In genomic region chr2:176997792-176998169, GRCh38 we compare ENCODE assay signal across 11 cellular contexts.
DNase-seq lines count a peak whose midpoint lies in the region; ATAC-seq, FAIRE-seq and TF ChIP-seq lines count a peak whose summit lies in the region.
"Had no signal": no experiment of that assay in that cellular context is flagged by ENCODE, and none has a peak within 500 bp of the region (broad histone marks: within the 10 kb centered on the region; RNA-seq: fewer than 3 reads in every experiment).

No MANE protein-coding gene starts in this region.

- no peaks in the 10 kb centered on the region for H3K79me2 ChIP-seq in HCT116 (ENCODE audit: insufficient read depth, low read length)

- no peak for FAIRE-seq in HTR-8/SVneo (lab: Jason Lieb, UNC)

- peaks cover 30% of the 10 kb centered on the region for H3K4me1 Mint-ChIP-seq in activated CD4-positive, alpha-beta T cell treated with anti-CD3 and anti-CD28 coated beads for 36 hours
- peaks cover 8 to 12% of the 10 kb centered on the region in 2 donors for H3K4me1 Mint-ChIP-seq in stimulated activated naive B cell treated with anti-CD40 and anti-IgM and Interleukin-4, amounts not matched to agents 10 μg/mL and 1 μg/mL and 100 μg/mL, for 72 hours

- H3K4me3 ChIP-seq in HCT116 (replicated peaks in 1 of 2; ENCODE audit: low read depth in 1 of 2, low read length in 2 of 2) (no peak overlapping the region), thyroid gland (replicated peaks in 1 of 3) (no peak overlapping the region), aorta (ENCODE audit: low read length in 2 of 2) (no peak overlapping the region)
- H3K4me3 ChIP-seq: left lung had no signal

- no peak overlapping the region for H3K27ac ChIP-seq in HCT116 (ENCODE audit: low read depth, low read length)
- peak overlapping the region in 1 of 3 donors; percentile 15 for H3K27ac ChIP-seq in thyroid gland
- no peak overlapping the region for H3K27ac ChIP-seq in aorta (ENCODE audit: low read depth in 1 of 2, low read length in 2 of 2)
- H3K27ac ChIP-seq: left lung had no signal

- H3K27ac Mint-ChIP-seq in activated CD4-positive, alpha-beta T cell treated with anti-CD3 and anti-CD28 coated beads for 36 hours, result no peak overlapping the region
- peak overlapping the region; percentile 4 for H3K27ac Mint-ChIP-seq in stimulated activated naive B cell treated with anti-CD40 and anti-IgM and Interleukin-4, amounts not matched to agents 10 μg/mL and 1 μg/mL and 100 μg/mL, for 72 hours

- H3K9me2 ChIP-seq in HCT116 (ENCODE audit: insufficient read depth), result no peaks in the 10 kb centered on the region

- no peak for TF ChIP-seq RAD21 in HCT116 (IDR thresholded peaks at IDR 0.05; ENCODE audit: low read depth)

- TF ChIP-seq CTCF in HCT116 (IDR thresholded peaks at IDR 0.05 in 2 of 3, conservative IDR thresholded peaks at IDR 0.05 in 1 of 3; ENCODE audit: borderline replicate concordance in 1 of 3, insufficient read depth in 1 of 3, low read depth in 2 of 3, low read length in 2 of 3) (no peak), thyroid gland (IDR thresholded peaks at IDR 0.05) (no peak)

- WGBS in thyroid gland, 2 donors, result 45 to 58% methylated on average over 1 of the region's 1 CpG
- 81 to 88% methylated on average over 1 of the region's 1 CpG for WGBS in aorta, 2 donors

- peak overlapping the region; percentile 2 for H2AFZ ChIP-seq in HCT116 (ENCODE audit: low read depth, low read length, poor library complexity, severe bottlenecking)

- no peaks in the 10 kb centered on the region for H3K9me3 Mint-ChIP-seq in activated CD4-positive, alpha-beta T cell treated with anti-CD3 and anti-CD28 coated beads for 36 hours (ENCODE audit: low read depth)
- H3K9me3 Mint-ChIP-seq in stimulated activated naive B cell treated with anti-CD40 and anti-IgM and Interleukin-4, amounts not matched to agents 10 μg/mL and 1 μg/mL and 100 μg/mL, for 72 hours, result peaks cover 0 to 2% of the 10 kb centered on the region in 2 donors

- intact Hi-C loops in activated CD4-positive, alpha-beta T cell treated with anti-CD3 and anti-CD28 coated beads for 36 hours (cut with DNase I, micrococcal nuclease), result loop anchor here (1.0 to 5.0 kb wide), 4 partner anchors 65 to 171 kb away; no protein-coding TSS in a partner anchor
- intact Hi-C loops in HCT116 (cut with micrococcal nuclease) (no loop called here), thyroid gland (cut with DNase I) (no loop called here), aorta (cut with DNase I) (no loop called here)

- CTCF ChIA-PET in activated CD4-positive, alpha-beta T cell treated with anti-CD3 and anti-CD28 coated beads for 36 hours (lab: Charles Lee), result interaction anchor here (0.7 to 1.3 kb wide), 5 partner anchors 15 to 1631 kb away, joined by 3 to 4 read pairs (median 3); no protein-coding TSS in a partner anchor
- CTCF ChIA-PET in HCT116 (lab: Charles Lee), result no interaction called here

- TF ChIP-seq POLR2A in HCT116 (IDR thresholded peaks at IDR 0.05; ENCODE audit: borderline replicate concordance, extremely low read depth, insufficient read depth, insufficient read length) (no peak), thyroid gland (IDR thresholded peaks at IDR 0.05) (no peak)

- no peaks in the 10 kb centered on the region; the same call in 1 of the 2 replicates for H3K27me3 ChIP-seq in HCT116 (ENCODE audit: insufficient read depth, low read length)
- H3K27me3 ChIP-seq in thyroid gland, result no peaks in the 10 kb centered on the region
- H3K27me3 ChIP-seq in aorta (ENCODE audit: control insufficient read depth in 1 of 2, insufficient read depth in 2 of 2, low read length in 1 of 2), result no peaks in the 10 kb centered on the region
- H3K27me3 ChIP-seq: left lung had no signal

- H3K4me1 ChIP-seq in HCT116 (ENCODE audit: control insufficient read depth in 1 of 2, insufficient read depth in 2 of 2, low read length in 2 of 2) (peaks cover 0 to 19% of the 10 kb centered on the region in 2 experiments; a peak in 3 of 4 replicates), thyroid gland (peaks cover 23 to 39% of the 10 kb centered on the region in 2 donors), aorta (ENCODE audit: control insufficient read depth in 1 of 2, insufficient read depth in 2 of 2, low read length in 2 of 2) (no peaks in the 10 kb centered on the region)

- RAD21 ChIA-PET in HCT116 (lab: Charles Lee; ENCODE audit: low non-redundant PET in 1 of 2, low total read pairs in 2 of 2, uncharacterized antibody in 2 of 2, unreplicated experiment in 2 of 2), result no interaction called here

- no peak overlapping the region for H3K4me3 Mint-ChIP-seq in activated CD4-positive, alpha-beta T cell treated with anti-CD3 and anti-CD28 coated beads for 36 hours
- H3K4me3 Mint-ChIP-seq in stimulated activated naive B cell treated with anti-CD40 and anti-IgM and Interleukin-4, amounts not matched to agents 10 μg/mL and 1 μg/mL and 100 μg/mL, for 72 hours, result no peak overlapping the region

- POLR2A ChIA-PET in activated CD4-positive, alpha-beta T cell treated with anti-CD3 and anti-CD28 coated beads for 36 hours (lab: Charles Lee), result no interaction called here
- POLR2A ChIA-PET in HCT116 (lab: Charles Lee), result no interaction called here

- peak; percentile 22 for ATAC-seq in activated CD4-positive, alpha-beta T cell treated with anti-CD3 and anti-CD28 coated beads for 36 hours
- no peak for ATAC-seq in HCT116
- ATAC-seq in HG03354 (IDR thresholded peaks at IDR 0.05; ENCODE audit: poor library complexity, severe bottlenecking, unreplicated experiment), result peak; percentile 28
- peak; percentile 6 to 34 for ATAC-seq in stimulated activated naive B cell treated with anti-CD40 and anti-IgM and Interleukin-4, amounts not matched to agents 10 μg/mL and 1 μg/mL and 100 μg/mL, for 72 hours (replicated peaks)
- ATAC-seq in aorta (ENCODE audit: low FRiP score), result no peak

- H3K36me3 ChIP-seq in HCT116 (ENCODE audit: control insufficient read depth in 1 of 2, insufficient read depth in 2 of 2, low read length in 2 of 2), result no peaks in the 10 kb centered on the region
- no peaks in the 10 kb centered on the region for H3K36me3 ChIP-seq in thyroid gland
- H3K36me3 ChIP-seq in aorta (ENCODE audit: control insufficient read depth in 1 of 2, insufficient read depth in 2 of 2, low read length in 1 of 2), result no peaks in the 10 kb centered on the region
- H3K36me3 ChIP-seq: left lung had no signal

- H3K4me2 ChIP-seq in HCT116 (ENCODE audit: low read length), result peak overlapping the region; percentile 50; the same call in 1 of the 2 replicates

- BruUV-seq in HCT116 (replicated peaks; lab: Mats Ljungman, UMichigan), result no TSS peak

- no peaks in the 10 kb centered on the region for H3K36me3 Mint-ChIP-seq in activated CD4-positive, alpha-beta T cell treated with anti-CD3 and anti-CD28 coated beads for 36 hours (ENCODE audit: low read depth)
- H3K36me3 Mint-ChIP-seq in stimulated activated naive B cell treated with anti-CD40 and anti-IgM and Interleukin-4, amounts not matched to agents 10 μg/mL and 1 μg/mL and 100 μg/mL, for 72 hours, result no peaks in the 10 kb centered on the region

- no peaks in the 10 kb centered on the region for H3K27me3 Mint-ChIP-seq in activated CD4-positive, alpha-beta T cell treated with anti-CD3 and anti-CD28 coated beads for 36 hours
- H3K27me3 Mint-ChIP-seq in stimulated activated naive B cell treated with anti-CD40 and anti-IgM and Interleukin-4, amounts not matched to agents 10 μg/mL and 1 μg/mL and 100 μg/mL, for 72 hours, result peaks cover 0 to 8% of the 10 kb centered on the region in 2 donors

- H4K20me1 ChIP-seq in HCT116 (ENCODE audit: insufficient read depth), result no peaks in the 10 kb centered on the region

- no peak overlapping the region for H3K9ac ChIP-seq in HCT116 (ENCODE audit: low read length)

- no peak for DNase-seq in activated CD4-positive, alpha-beta T cell treated with anti-CD3 and anti-CD28 coated beads for 36 hours
- DNase-seq in activated CD4-positive, alpha-beta T cell treated with anti-CD3 and anti-CD28 coated beads, Interleukin-2, amount 50 U/mL, for 4 hours, result no peak
- DNase-seq in HCT116 (ENCODE audit: low read depth, low spot score) (no peak), thyroid gland (no peak), aorta (no peak), HTR-8/SVneo (ENCODE audit: insufficient read length, low spot score) (no peak)
- no peak for DNase-seq in stimulated activated naive B cell treated with anti-CD40 and anti-IgM and Interleukin-4, amounts not matched to agents 10 μg/mL and 1 μg/mL and 100 μg/mL, for 72 hours
- DNase-seq: effector CD8-positive, alpha-beta T cell; left lung; NCI-H2081 treated with DMSO at 0.1 percent for 48 hours had no signal

- no peaks in the 10 kb centered on the region for H3K9me3 ChIP-seq in HCT116 (ENCODE audit: control insufficient read depth in 1 of 2, insufficient read depth in 1 of 2, low read depth in 1 of 2, low read length in 2 of 2)
- no peaks in the 10 kb centered on the region for H3K9me3 ChIP-seq in thyroid gland
- no peaks in the 10 kb centered on the region for H3K9me3 ChIP-seq in aorta (ENCODE audit: control insufficient read depth, low read length)
- H3K9me3 ChIP-seq: left lung had no signal

TF ChIP-seq in HCT116, 20 proteins besides CTCF, POLR2A, EP300 and RAD21:
- TF ChIP-seq ELF1 (IDR thresholded peaks at IDR 0.05; ENCODE audit: borderline replicate concordance, low read depth), result no peak
- TF ChIP-seq SIN3A (IDR thresholded peaks at IDR 0.05; ENCODE audit: low read depth), result no peak
- no peak for TF ChIP-seq EZH2 (IDR thresholded peaks at IDR 0.05)
- no peak for TF ChIP-seq SRF (IDR thresholded peaks at IDR 0.05; ENCODE audit: low read depth)
- no peak for TF ChIP-seq POLR2AphosphoS5 (IDR thresholded peaks at IDR 0.05; ENCODE audit: low read depth, low read length)
TF ChIP-seq in HCT116: peak in this region for 0.

Comparison
In these comparisons a context has a peak if more than half of its experiments do, and no peak if none do; other contexts are left out.
1. ATAC-seq: peak in activated CD4-positive, alpha-beta T cell treated with anti-CD3 and anti-CD28 coated beads for 36 hours (single experiment), HG03354 (single experiment) and stimulated activated naive B cell treated with anti-CD40 and anti-IgM and Interleukin-4, amounts not matched to agents 10 μg/mL and 1 μg/mL and 100 μg/mL, for 72 hours (2 of 2); none in HCT116 (single experiment) and aorta (single experiment).
2. intact Hi-C loops: an anchor here in activated CD4-positive, alpha-beta T cell treated with anti-CD3 and anti-CD28 coated beads for 36 hours (1.0 to 5.0 kb wide); none called in HCT116, thyroid gland and aorta.